Comparison of ENCODE assay signal across 8 cellular contexts in the genomic region with DNA sequence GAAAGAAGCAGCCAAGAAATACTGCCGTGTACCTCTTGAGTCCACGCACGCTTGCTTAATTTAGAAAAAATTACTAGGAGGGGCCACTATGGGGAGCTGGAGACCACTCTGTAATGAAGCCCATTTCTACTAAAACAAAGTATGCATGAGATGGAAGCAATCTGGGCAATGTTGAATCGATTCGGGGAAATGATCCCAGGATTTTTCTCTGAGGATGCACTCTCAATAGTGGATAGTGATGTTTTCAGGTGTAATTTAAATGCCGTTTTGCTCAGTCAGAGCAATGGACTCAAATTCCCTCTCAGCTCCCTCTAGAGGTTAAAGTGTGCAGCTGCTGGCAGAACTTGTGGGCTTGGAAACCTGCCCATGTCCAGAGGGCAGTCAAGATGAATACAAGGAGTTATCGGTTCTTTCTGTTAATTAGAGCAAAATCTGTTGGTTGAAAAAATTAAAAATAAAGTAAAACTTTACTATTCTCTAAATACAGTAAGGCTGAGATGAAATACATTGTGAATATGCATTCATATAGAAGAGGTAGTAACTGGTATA.
DNase-seq lines count a peak whose midpoint lies in the region; TF ChIP-seq lines count a peak whose summit lies in the region.

No MANE protein-coding gene starts in this region.

- peaks cover 5% of the 10 kb centered on the region for H3K4me1 ChIP-seq in A673 (ENCODE audit: insufficient read depth, low read length, poor library complexity, severe bottlenecking)
- H3K4me1 ChIP-seq in HAP-1 = no peaks in the 10 kb centered on the region
- H3K4me1 ChIP-seq in Karpas-422 (ENCODE audit: low read length) = no peaks in the 10 kb centered on the region

- H3K9ac ChIP-seq in Karpas-422 (ENCODE audit: low read length) = no peak overlapping the region
- no peak overlapping the region for H3K9ac ChIP-seq in SU-DHL-6 (ENCODE audit: low read length)

- CTCF ChIA-PET in A673 (lab: Charles Lee) = interaction anchor here (0.6 to 2.3 kb wide), 15 partner anchors 10 to 980 kb away, joined by 3 to 10 read pairs (median 4); a partner anchor contains a TSS

- peak; percentile 82 for DNase-seq in A673 (ENCODE audit: low spot score)
- DNase-seq in GM10266 (ENCODE audit: extremely low spot score) = peak; percentile 46
- DNase-seq in HAP-1 (ENCODE audit: low spot score in 2 of 2) = peak; percentile 64 to 68
- DNase-seq in Karpas-422 = peak; percentile 92
- peak; percentile 89 for DNase-seq in dermis blood vessel endothelial cell
- peak; percentile 85 for DNase-seq in medulla oblongata (ENCODE audit: extremely low spot score)
- DNase-seq in superior temporal gyrus (ENCODE audit: extremely low spot score) = peak; percentile 78

- H3K79me2 ChIP-seq in Karpas-422 (ENCODE audit: low read length) = no peaks in the 10 kb centered on the region
- H3K79me2 ChIP-seq in SU-DHL-6 (ENCODE audit: insufficient read depth, low read length) = no peaks in the 10 kb centered on the region

- H3K4me2 ChIP-seq in Karpas-422 (ENCODE audit: low read depth, low read length, poor library complexity, severe bottlenecking) = no peak overlapping the region
- H3K4me2 ChIP-seq in SU-DHL-6 (ENCODE audit: low read depth, low read length, poor library complexity, severe bottlenecking) = no peak overlapping the region

- H3K27me3 ChIP-seq in A673 (replicated peaks; ENCODE audit: insufficient read depth, low read depth, low read length, poor library complexity) = no peaks in the 10 kb centered on the region
- no peaks in the 10 kb centered on the region for H3K27me3 ChIP-seq in HAP-1 (ENCODE audit: low read depth)
- H3K27me3 ChIP-seq in Karpas-422 (ENCODE audit: low read length) = no peaks in the 10 kb centered on the region
- no peaks in the 10 kb centered on the region for H3K27me3 ChIP-seq in SU-DHL-6 (ENCODE audit: low read length)

- H3K27ac ChIP-seq in A673 (ENCODE audit: low read depth, low read length, poor library complexity, severe bottlenecking) = no peak overlapping the region
- no peak overlapping the region for H3K27ac ChIP-seq in Karpas-422 (ENCODE audit: low read length)
- H3K27ac ChIP-seq in SU-DHL-6 (ENCODE audit: low read depth, low read length) = no peak overlapping the region

- POLR2A ChIA-PET in A673 (lab: Charles Lee; ENCODE audit: low non-redundant PET) = no interaction called here

- BruUV-seq in A673 (replicated peaks; lab: Mats Ljungman, UMichigan) = no TSS peak

- H2AFZ ChIP-seq in Karpas-422 (ENCODE audit: low read length) (no peak overlapping the region), SU-DHL-6 (ENCODE audit: low read depth, low read length, severe bottlenecking) (no peak overlapping the region)

- no peaks in the 10 kb centered on the region for H3K9me3 ChIP-seq in A673 (ENCODE audit: low read depth, low read length, poor library complexity, severe bottlenecking)
- no peaks in the 10 kb centered on the region for H3K9me3 ChIP-seq in HAP-1
- no peaks in the 10 kb centered on the region for H3K9me3 ChIP-seq in Karpas-422 (ENCODE audit: low read length)
- H3K9me3 ChIP-seq in SU-DHL-6 (ENCODE audit: insufficient read depth, low read length) = no peaks in the 10 kb centered on the region

- intact Hi-C loops in A673 (cut with micrococcal nuclease; ENCODE audit: unreplicated experiment) = loop anchor here (1.0 to 10.0 kb wide), 5 partner anchors 152 to 754 kb away; a partner anchor contains a TSS

- H3K4me3 ChIP-seq in A673 (ENCODE audit: low read depth, low read length, poor library complexity, severe bottlenecking) (no peak overlapping the region), HAP-1 (no peak overlapping the region), Karpas-422 (ENCODE audit: low read length) (no peak overlapping the region), SU-DHL-6 (ENCODE audit: insufficient read depth, low read length, poor library complexity, severe bottlenecking) (no peak overlapping the region)

- in situ Hi-C loops in HAP-1 (cut with MboI; ENCODE audit: low sequenced_read_pairs) = no loop called here

- H4K20me1 ChIP-seq in Karpas-422 (ENCODE audit: insufficient read depth, low read depth, low read length) (no peaks in the 10 kb centered on the region), SU-DHL-6 (ENCODE audit: low read depth, low read length) (no peaks in the 10 kb centered on the region)

- peak; percentile 100 for TF ChIP-seq CTCF in A673 (conservative IDR thresholded peaks at IDR 0.05; ENCODE audit: low read depth, low read length)
- peak; percentile 88 for TF ChIP-seq CTCF in GM10266 (IDR thresholded peaks at IDR 0.05; ENCODE audit: control insufficient read depth, insufficient read depth, low read depth, missing control alignments)
- TF ChIP-seq CTCF in SU-DHL-6 (IDR thresholded peaks at IDR 0.05; ENCODE audit: insufficient read depth, low read length, poor library complexity, severe bottlenecking) = peak; percentile 98

- H3K9me2 ChIP-seq in Karpas-422 (replicated peaks; ENCODE audit: insufficient read depth, low read length) = no peaks in the 10 kb centered on the region
- no peaks in the 10 kb centered on the region for H3K9me2 ChIP-seq in SU-DHL-6 (replicated peaks; ENCODE audit: insufficient read depth, low read length)

- no peaks in the 10 kb centered on the region for H3F3A ChIP-seq in SU-DHL-6 (ENCODE audit: insufficient read depth)

- H3K36me3 ChIP-seq in A673 (ENCODE audit: insufficient read depth, low read length, poor library complexity, severe bottlenecking) = no peaks in the 10 kb centered on the region
- H3K36me3 ChIP-seq in HAP-1 (replicated peaks) = no peaks in the 10 kb centered on the region
- H3K36me3 ChIP-seq in Karpas-422 (ENCODE audit: insufficient read depth, low read length) = no peaks in the 10 kb centered on the region
- no peaks in the 10 kb centered on the region for H3K36me3 ChIP-seq in SU-DHL-6 (ENCODE audit: low read length)
